ENCODE assay signal across 14 cellular contexts in the genomic region with DNA sequence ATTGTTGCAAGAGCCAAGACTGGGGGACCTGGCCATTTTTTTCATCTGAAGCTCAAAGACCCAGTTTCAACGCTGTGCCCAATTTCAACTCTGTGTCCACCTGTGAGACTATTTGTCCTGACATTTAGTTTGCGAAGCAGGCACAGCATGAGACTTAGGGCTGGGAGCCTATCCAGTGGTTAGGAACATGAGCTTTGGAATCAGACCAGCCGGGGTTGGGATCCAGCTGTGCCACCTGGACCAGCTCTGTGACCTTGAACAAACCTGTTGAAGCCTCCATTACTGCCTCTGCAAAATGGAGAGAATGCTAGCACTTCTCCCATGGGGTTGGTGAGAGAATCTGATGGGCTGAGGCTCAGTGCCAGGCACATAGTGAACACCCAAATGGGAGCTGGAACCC.
DNase-seq lines count a peak whose midpoint lies in the region; ATAC-seq and TF ChIP-seq lines count a peak whose summit lies in the region.
"Had no signal": no experiment of that assay in that cellular context is flagged by ENCODE, and none has a peak within 500 bp of the region (broad histone marks: within the 10 kb centered on the region; RNA-seq: fewer than 3 reads in every experiment).

No MANE protein-coding gene starts in this region.

- H3K9me3 ChIP-seq in left ventricle myocardium inferior (replicated peaks): no peaks in the 10 kb centered on the region
- H3K9me3 ChIP-seq in heart right ventricle: no peaks in the 10 kb centered on the region
- H3K9me3 ChIP-seq in fibroblast of lung (ENCODE audit: control insufficient read depth, insufficient read depth, low read depth, low read length): no peaks in the 10 kb centered on the region
- no peaks in the 10 kb centered on the region for H3K9me3 ChIP-seq in parathyroid adenoma (ENCODE audit: control insufficient read depth, low read length)
- H3K9me3 ChIP-seq in CD4-positive, alpha-beta T cell (ENCODE audit: control insufficient read depth, low read length): no peaks in the 10 kb centered on the region

- H3K4me1 Mint-ChIP-seq in CD4-positive, alpha-beta T cell (ENCODE audit: low read depth): no peaks in the 10 kb centered on the region
- H3K4me1 Mint-ChIP-seq: stimulated activated naive CD8-positive, alpha-beta T cell treated with anti-CD3 and anti-CD28 coated beads, Interleukin-15, amount 100 ng/mL, for 72 hours had no signal

- peaks cover 50% of the 10 kb centered on the region for H3K4me1 ChIP-seq in left ventricle myocardium inferior
- H3K4me1 ChIP-seq in heart right ventricle: peaks cover 11 to 49% (median 37%) of the 10 kb centered on the region in 9 donors
- peaks cover 32% of the 10 kb centered on the region for H3K4me1 ChIP-seq in fibroblast of lung (ENCODE audit: control insufficient read depth, extremely low read depth, insufficient read depth, low read length)
- peaks cover 44% of the 10 kb centered on the region for H3K4me1 ChIP-seq in parathyroid adenoma

- ATAC-seq in heart right ventricle: no peak
- no peak for ATAC-seq in CD4-positive, alpha-beta T cell (ENCODE audit: poor library complexity)
- ATAC-seq in HG03159 (IDR thresholded peaks at IDR 0.05; ENCODE audit: unreplicated experiment): no peak
- ATAC-seq: Panc1; stimulated activated naive CD8-positive, alpha-beta T cell treated with anti-CD3 and anti-CD28 coated beads, Interleukin-15, amount 100 ng/mL, for 72 hours had no signal

- intact Hi-C loops in left ventricle myocardium inferior (cut with micrococcal nuclease) (no loop called here), heart right ventricle (cut with DNase I) (no loop called here)
- intact Hi-C loops in CD4-positive, alpha-beta T cell (cut with DNase I, micrococcal nuclease): no loop called here

- POLR2A ChIA-PET in CD4-positive, alpha-beta T cell (lab: Charles Lee): no interaction called here

- no peak for TF ChIP-seq CTCF in left ventricle myocardium inferior (IDR thresholded peaks at IDR 0.05; ENCODE audit: borderline replicate concordance)
- no peak for TF ChIP-seq CTCF in heart right ventricle (IDR thresholded peaks at IDR 0.05)
- TF ChIP-seq CTCF in fibroblast of lung (conservative IDR thresholded peaks at IDR 0.05 in 1 of 2, IDR thresholded peaks at IDR 0.05 in 1 of 2; ENCODE audit: low read depth in 1 of 2, low read length in 2 of 2): no peak
- TF ChIP-seq CTCF in parathyroid adenoma (IDR thresholded peaks at IDR 0.05): no peak
- TF ChIP-seq CTCF in CD4-positive, alpha-beta T cell (IDR thresholded peaks at IDR 0.05): no peak

- WGBS in heart right ventricle, 2 donors: 89 to 100% methylated on average over 3 of the region's 3 CpGs

- H4K20me1 ChIP-seq in fibroblast of lung (ENCODE audit: control insufficient read depth, extremely low read depth, insufficient read depth, low read length): no peaks in the 10 kb centered on the region

- H3K27ac ChIP-seq in left ventricle myocardium inferior (replicated peaks) (peak overlapping the region; percentile 82), heart right ventricle (peak overlapping the region in 1 of 10 donors; percentile 72), fibroblast of lung (ENCODE audit: insufficient read depth, low read length) (peak overlapping the region; percentile 82), parathyroid adenoma (peak overlapping the region; percentile 98)
- H3K27ac ChIP-seq in CD4-positive, alpha-beta T cell (ENCODE audit: low read depth, low read length): no peak overlapping the region

- H3K9me3 Mint-ChIP-seq in CD4-positive, alpha-beta T cell: no peaks in the 10 kb centered on the region
- H3K9me3 Mint-ChIP-seq: stimulated activated naive CD8-positive, alpha-beta T cell treated with anti-CD3 and anti-CD28 coated beads, Interleukin-15, amount 100 ng/mL, for 72 hours had no signal

- no peaks in the 10 kb centered on the region for H3K27me3 Mint-ChIP-seq in CD4-positive, alpha-beta T cell
- H3K27me3 Mint-ChIP-seq: stimulated activated naive CD8-positive, alpha-beta T cell treated with anti-CD3 and anti-CD28 coated beads, Interleukin-15, amount 100 ng/mL, for 72 hours had no signal

- H3K36me3 ChIP-seq in left ventricle myocardium inferior (no peaks in the 10 kb centered on the region), heart right ventricle (no peaks in the 10 kb centered on the region), fibroblast of lung (ENCODE audit: control insufficient read depth, insufficient read depth, low read length) (no peaks in the 10 kb centered on the region), parathyroid adenoma (ENCODE audit: control insufficient read depth, insufficient read depth, low read length) (no peaks in the 10 kb centered on the region)

- DNase-seq in left ventricle myocardium inferior: no peak
- no peak for DNase-seq in heart right ventricle
- DNase-seq in fibroblast of lung (ENCODE audit: low read depth in 2 of 2): no peak
- DNase-seq in CD4-positive, alpha-beta T cell: no peak
- no peak for DNase-seq in stimulated activated CD4-positive, alpha-beta T cell treated with anti-CD3 and anti-CD28 coated beads, Interleukin-4, amount 100 ng/mL, for 1 hour
- DNase-seq in A172 (ENCODE audit: low spot score): no peak
- DNase-seq: effector memory CD4-positive, alpha-beta T cell; mesendoderm; NCI-H2029; small intestine; stimulated activated naive CD8-positive, alpha-beta T cell treated with anti-CD3 and anti-CD28 coated beads, Interleukin-15, amount 100 ng/mL, for 72 hours had no signal

- H3K27me3 ChIP-seq in left ventricle myocardium inferior (ENCODE audit: low read depth): no peaks in the 10 kb centered on the region
- no peaks in the 10 kb centered on the region for H3K27me3 ChIP-seq in heart right ventricle
- H3K27me3 ChIP-seq in fibroblast of lung (ENCODE audit: control insufficient read depth, insufficient read depth, low read length): no peaks in the 10 kb centered on the region
- H3K27me3 ChIP-seq in parathyroid adenoma (ENCODE audit: control insufficient read depth, insufficient read depth, low read length): no peaks in the 10 kb centered on the region
- H3K27me3 ChIP-seq in CD4-positive, alpha-beta T cell (ENCODE audit: control insufficient read depth, insufficient read depth, low read length): no peaks in the 10 kb centered on the region

- no peaks in the 10 kb centered on the region for H3K36me3 Mint-ChIP-seq in CD4-positive, alpha-beta T cell (ENCODE audit: low read depth)

- no peak overlapping the region for H3K4me3 Mint-ChIP-seq in CD4-positive, alpha-beta T cell
- H3K4me3 Mint-ChIP-seq: stimulated activated naive CD8-positive, alpha-beta T cell treated with anti-CD3 and anti-CD28 coated beads, Interleukin-15, amount 100 ng/mL, for 72 hours had no signal

- H3K79me2 ChIP-seq in fibroblast of lung (ENCODE audit: control insufficient read depth, insufficient read depth, low read length) (peaks cover 25% of the 10 kb centered on the region), parathyroid adenoma (no peaks in the 10 kb centered on the region)

- no peak overlapping the region for H3K27ac Mint-ChIP-seq in CD4-positive, alpha-beta T cell
- H3K27ac Mint-ChIP-seq: stimulated activated naive CD8-positive, alpha-beta T cell treated with anti-CD3 and anti-CD28 coated beads, Interleukin-15, amount 100 ng/mL, for 72 hours had no signal

- H2AFZ ChIP-seq in fibroblast of lung (ENCODE audit: low read length) (no peak overlapping the region), parathyroid adenoma (no peak overlapping the region)

- CTCF ChIA-PET in CD4-positive, alpha-beta T cell (lab: Charles Lee): no interaction called here

- H3K9ac ChIP-seq in fibroblast of lung (ENCODE audit: insufficient read depth, low read length) (no peak overlapping the region), parathyroid adenoma (no peak overlapping the region)

- no peak overlapping the region for H3K4me3 ChIP-seq in left ventricle myocardium inferior
- H3K4me3 ChIP-seq in heart right ventricle: no peak overlapping the region
- H3K4me3 ChIP-seq in fibroblast of lung (replicated peaks in 1 of 4; ENCODE audit: control extremely low read depth in 1 of 4, insufficient read depth in 1 of 4, low read depth in 3 of 4, low read length in 4 of 4): peak overlapping the region in 3 of 4 experiments; percentile 10 to 55 (median 12)
- no peak overlapping the region for H3K4me3 ChIP-seq in parathyroid adenoma (ENCODE audit: low read depth, low read length)

- H3K4me2 ChIP-seq in fibroblast of lung (ENCODE audit: extremely low read depth, insufficient read depth, low read length): peak overlapping the region; percentile 61
- no peak overlapping the region for H3K4me2 ChIP-seq in parathyroid adenoma (ENCODE audit: low read length)

Comparison
In these comparisons a context has a peak if more than half of its experiments do, and no peak if none do; other contexts are left out.
1. H3K4me3 ChIP-seq: peak in fibroblast of lung (3 of 4); none in left ventricle myocardium inferior (single experiment), heart right ventricle (0 of 10) and parathyroid adenoma (single experiment).